ENCODE assay signal across 1 cellular context in the genomic region with DNA sequence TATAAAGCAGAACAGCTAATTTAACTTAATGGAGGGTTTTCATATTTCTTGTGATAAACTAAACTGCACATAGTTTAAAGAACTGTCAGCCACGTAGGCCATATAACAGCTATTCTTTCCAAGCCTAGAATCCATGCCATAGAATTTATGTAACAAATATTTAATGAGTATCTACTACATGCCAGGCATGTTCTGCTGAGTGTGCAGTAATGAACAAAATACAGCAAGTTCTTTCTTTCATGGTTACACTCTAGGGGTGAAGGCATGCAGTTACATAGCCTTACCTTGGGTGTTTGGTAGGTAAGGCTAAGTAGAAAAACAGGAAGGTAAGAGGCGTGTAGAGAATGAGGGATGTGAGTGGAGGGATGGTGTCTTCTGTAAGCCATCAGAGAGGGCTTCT.
TF ChIP-seq lines count a peak whose summit lies in the region.

No MANE protein-coding gene starts in this region.

TF ChIP-seq in GM23338, 12 proteins besides CTCF, POLR2A, EP300 and RAD21 (continued from another document):
- TF ChIP-seq, protein P1, sequence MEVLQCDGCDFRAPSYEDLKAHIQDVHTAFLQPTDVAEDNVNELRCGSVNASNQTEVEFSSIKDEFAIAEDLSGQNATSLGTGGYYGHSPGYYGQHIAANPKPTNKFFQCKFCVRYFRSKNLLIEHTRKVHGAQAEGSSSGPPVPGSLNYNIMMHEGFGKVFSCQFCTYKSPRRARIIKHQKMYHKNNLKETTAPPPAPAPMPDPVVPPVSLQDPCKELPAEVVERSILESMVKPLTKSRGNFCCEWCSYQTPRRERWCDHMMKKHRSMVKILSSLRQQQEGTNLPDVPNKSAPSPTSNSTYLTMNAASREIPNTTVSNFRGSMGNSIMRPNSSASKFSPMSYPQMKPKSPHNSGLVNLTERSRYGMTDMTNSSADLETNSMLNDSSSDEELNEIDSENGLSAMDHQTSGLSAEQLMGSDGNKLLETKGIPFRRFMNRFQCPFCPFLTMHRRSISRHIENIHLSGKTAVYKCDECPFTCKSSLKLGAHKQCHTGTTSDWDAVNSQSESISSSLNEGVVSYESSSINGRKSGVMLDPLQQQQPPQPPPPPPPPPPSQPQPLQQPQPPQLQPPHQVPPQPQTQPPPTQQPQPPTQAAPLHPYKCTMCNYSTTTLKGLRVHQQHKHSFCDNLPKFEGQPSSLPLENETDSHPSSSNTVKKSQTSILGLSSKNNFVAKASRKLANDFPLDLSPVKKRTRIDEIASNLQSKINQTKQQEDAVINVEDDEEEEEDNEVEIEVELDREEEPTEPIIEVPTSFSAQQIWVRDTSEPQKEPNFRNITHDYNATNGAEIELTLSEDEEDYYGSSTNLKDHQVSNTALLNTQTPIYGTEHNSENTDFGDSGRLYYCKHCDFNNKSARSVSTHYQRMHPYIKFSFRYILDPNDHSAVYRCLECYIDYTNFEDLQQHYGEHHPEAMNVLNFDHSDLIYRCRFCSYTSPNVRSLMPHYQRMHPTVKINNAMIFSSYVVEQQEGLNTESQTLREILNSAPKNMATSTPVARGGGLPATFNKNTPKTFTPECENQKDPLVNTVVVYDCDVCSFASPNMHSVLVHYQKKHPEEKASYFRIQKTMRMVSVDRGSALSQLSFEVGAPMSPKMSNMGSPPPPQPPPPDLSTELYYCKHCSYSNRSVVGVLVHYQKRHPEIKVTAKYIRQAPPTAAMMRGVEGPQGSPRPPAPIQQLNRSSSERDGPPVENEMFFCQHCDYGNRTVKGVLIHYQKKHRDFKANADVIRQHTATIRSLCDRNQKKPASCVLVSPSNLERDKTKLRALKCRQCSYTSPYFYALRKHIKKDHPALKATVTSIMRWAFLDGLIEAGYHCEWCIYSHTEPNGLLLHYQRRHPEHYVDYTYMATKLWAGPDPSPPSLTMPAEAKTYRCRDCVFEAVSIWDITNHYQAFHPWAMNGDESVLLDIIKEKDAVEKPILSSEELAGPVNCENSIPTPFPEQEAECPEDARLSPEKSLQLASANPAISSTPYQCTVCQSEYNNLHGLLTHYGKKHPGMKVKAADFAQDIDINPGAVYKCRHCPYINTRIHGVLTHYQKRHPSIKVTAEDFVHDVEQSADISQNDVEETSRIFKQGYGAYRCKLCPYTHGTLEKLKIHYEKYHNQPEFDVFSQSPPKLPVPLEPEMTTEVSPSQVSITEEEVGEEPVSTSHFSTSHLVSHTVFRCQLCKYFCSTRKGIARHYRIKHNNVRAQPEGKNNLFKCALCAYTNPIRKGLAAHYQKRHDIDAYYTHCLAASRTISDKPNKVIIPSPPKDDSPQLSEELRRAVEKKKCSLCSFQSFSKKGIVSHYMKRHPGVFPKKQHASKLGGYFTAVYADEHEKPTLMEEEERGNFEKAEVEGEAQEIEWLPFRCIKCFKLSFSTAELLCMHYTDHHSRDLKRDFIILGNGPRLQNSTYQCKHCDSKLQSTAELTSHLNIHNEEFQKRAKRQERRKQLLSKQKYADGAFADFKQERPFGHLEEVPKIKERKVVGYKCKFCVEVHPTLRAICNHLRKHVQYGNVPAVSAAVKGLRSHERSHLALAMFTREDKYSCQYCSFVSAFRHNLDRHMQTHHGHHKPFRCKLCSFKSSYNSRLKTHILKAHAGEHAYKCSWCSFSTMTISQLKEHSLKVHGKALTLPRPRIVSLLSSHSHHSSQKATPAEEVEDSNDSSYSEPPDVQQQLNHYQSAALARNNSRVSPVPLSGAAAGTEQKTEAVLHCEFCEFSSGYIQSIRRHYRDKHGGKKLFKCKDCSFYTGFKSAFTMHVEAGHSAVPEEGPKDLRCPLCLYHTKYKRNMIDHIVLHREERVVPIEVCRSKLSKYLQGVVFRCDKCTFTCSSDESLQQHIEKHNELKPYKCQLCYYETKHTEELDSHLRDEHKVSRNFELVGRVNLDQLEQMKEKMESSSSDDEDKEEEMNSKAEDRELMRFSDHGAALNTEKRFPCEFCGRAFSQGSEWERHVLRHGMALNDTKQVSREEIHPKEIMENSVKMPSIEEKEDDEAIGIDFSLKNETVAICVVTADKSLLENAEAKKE (CRISPR knock-in tag; IDR thresholded peaks at IDR 0.05): no peak
- no peak for TF ChIP-seq NANOG (IDR thresholded peaks at IDR 0.05; ENCODE audit: borderline replicate concordance)
